19 cellular contexts compared by ENCODE assay signal in the genomic region with DNA sequence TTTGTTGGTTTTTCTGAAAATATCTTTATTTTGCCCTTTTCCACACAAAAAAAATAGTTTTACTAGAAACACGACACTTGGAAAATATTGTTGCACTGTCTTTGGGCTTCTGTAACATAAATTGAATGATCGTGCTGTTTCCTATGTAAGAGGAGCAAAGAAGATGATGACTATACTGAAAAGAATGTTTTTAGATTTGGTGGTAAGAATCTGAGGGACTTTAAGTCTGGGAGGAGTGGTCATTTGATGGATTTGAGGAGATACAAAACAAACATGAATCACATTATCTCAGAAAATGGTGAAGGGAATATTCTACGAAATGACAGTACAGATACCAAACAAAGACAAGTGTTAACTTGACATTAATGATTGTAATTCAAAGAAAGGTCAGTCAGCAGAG.
DNase-seq lines count a peak whose midpoint lies in the region; ATAC-seq, FAIRE-seq and TF ChIP-seq lines count a peak whose summit lies in the region.
"Had no signal": no experiment of that assay in that cellular context is flagged by ENCODE, and none has a peak within 500 bp of the region (broad histone marks: within the 10 kb centered on the region; RNA-seq: fewer than 3 reads in every experiment).

No MANE protein-coding gene starts in this region.

- no peak overlapping the region for H3K27ac ChIP-seq in effector memory CD4-positive, alpha-beta T cell (ENCODE audit: insufficient read depth, low read length, poor library complexity, severe bottlenecking)
- H3K27ac ChIP-seq in A673 (ENCODE audit: low read depth, low read length, poor library complexity, severe bottlenecking), result no peak overlapping the region
- H3K27ac ChIP-seq: RWPE1, SJCRH30 had no signal

- ATAC-seq in HG03439 (IDR thresholded peaks at IDR 0.05; ENCODE audit: unreplicated experiment), result no peak
- ATAC-seq: K562 had no signal

- no peaks in the 10 kb centered on the region for H3K9me3 ChIP-seq in effector memory CD4-positive, alpha-beta T cell (ENCODE audit: control insufficient read depth, low read length)
- H3K9me3 ChIP-seq in A673 (ENCODE audit: low read depth, low read length, poor library complexity, severe bottlenecking), result no peaks in the 10 kb centered on the region
- H3K9me3 ChIP-seq: SJCRH30 had no signal

- intact Hi-C loops in A673 (cut with micrococcal nuclease; ENCODE audit: unreplicated experiment), result no loop called here
- intact Hi-C loops in activated T-helper 1 cell treated with anti-CD3 and anti-CD28 coated beads, Interleukin-12 subunit alpha, Interleukin-12 subunit beta, Interleukin-2, Interleukin-4 antibody, amounts not matched to agents 30 ng/mL and 10 ng/mL and 1 ng/mL, durations not matched to agents 14 hours and 24 hours and 36 hours (cut with micrococcal nuclease), result no loop called here

- no peak overlapping the region for H3K4me3 Mint-ChIP-seq in activated T-helper 1 cell treated with anti-CD3 and anti-CD28 coated beads, Interleukin-12 subunit alpha, Interleukin-12 subunit beta, Interleukin-2, Interleukin-4 antibody, amounts not matched to agents 30 ng/mL and 10 ng/mL and 1 ng/mL, durations not matched to agents 14 hours and 24 hours and 36 hours
- H3K4me3 Mint-ChIP-seq: HFFc6 had no signal

- BruUV-seq in A673 (replicated peaks; lab: Mats Ljungman, UMichigan), result no TSS peak

- POLR2A ChIA-PET in A673 (lab: Charles Lee; ENCODE audit: low non-redundant PET), result no interaction called here

- H3K9me3 Mint-ChIP-seq in activated T-helper 1 cell treated with anti-CD3 and anti-CD28 coated beads, Interleukin-12 subunit alpha, Interleukin-12 subunit beta, Interleukin-2, Interleukin-4 antibody, amounts not matched to agents 30 ng/mL and 10 ng/mL and 1 ng/mL, durations not matched to agents 14 hours and 24 hours and 36 hours, result no peaks in the 10 kb centered on the region
- H3K9me3 Mint-ChIP-seq: HFFc6 had no signal

- H3K4me3 ChIP-seq in astrocyte of the spinal cord (ENCODE audit: low read depth, low read length) (no peak overlapping the region), A673 (ENCODE audit: low read depth, low read length, poor library complexity, severe bottlenecking) (no peak overlapping the region)
- no peak overlapping the region for H3K4me3 ChIP-seq in effector memory CD4-positive, alpha-beta T cell (ENCODE audit: insufficient read depth, low read depth, low read length, poor library complexity, severe bottlenecking)
- H3K4me3 ChIP-seq: K562, SJCRH30 had no signal

- no peaks in the 10 kb centered on the region for H3K36me3 ChIP-seq in effector memory CD4-positive, alpha-beta T cell (ENCODE audit: control insufficient read depth, insufficient read depth, low read length)
- H3K36me3 ChIP-seq in A673 (ENCODE audit: insufficient read depth, low read length, poor library complexity, severe bottlenecking), result no peaks in the 10 kb centered on the region
- H3K36me3 ChIP-seq: SJCRH30 had no signal

- no peaks in the 10 kb centered on the region for H3K27me3 Mint-ChIP-seq in activated T-helper 1 cell treated with anti-CD3 and anti-CD28 coated beads, Interleukin-12 subunit alpha, Interleukin-12 subunit beta, Interleukin-2, Interleukin-4 antibody, amounts not matched to agents 30 ng/mL and 10 ng/mL and 1 ng/mL, durations not matched to agents 14 hours and 24 hours and 36 hours (ENCODE audit: insufficient read depth)

- no peaks in the 10 kb centered on the region for H3K4me1 ChIP-seq in effector memory CD4-positive, alpha-beta T cell (ENCODE audit: control insufficient read depth, insufficient read depth, low read length, poor library complexity, severe bottlenecking)
- no peaks in the 10 kb centered on the region for H3K4me1 ChIP-seq in A673 (ENCODE audit: insufficient read depth, low read length, poor library complexity, severe bottlenecking)
- H3K4me1 ChIP-seq: SJCRH30 had no signal

- no peaks in the 10 kb centered on the region for H3K4me1 Mint-ChIP-seq in activated T-helper 1 cell treated with anti-CD3 and anti-CD28 coated beads, Interleukin-12 subunit alpha, Interleukin-12 subunit beta, Interleukin-2, Interleukin-4 antibody, amounts not matched to agents 30 ng/mL and 10 ng/mL and 1 ng/mL, durations not matched to agents 14 hours and 24 hours and 36 hours (ENCODE audit: low read depth)

- DNase-seq in D721Med (ENCODE audit: insufficient read length, low spot score), result no peak
- peak; percentile 52 for DNase-seq in M059J (ENCODE audit: low read depth)
- DNase-seq in astrocyte of the spinal cord (ENCODE audit: low read depth, low spot score), result peak; percentile 52
- peak; percentile 82 for DNase-seq in iris pigment epithelial cell (ENCODE audit: low read depth)
- DNase-seq in effector memory CD4-positive, alpha-beta T cell, result no peak
- no peak for DNase-seq in A673 (ENCODE audit: low spot score)
- DNase-seq in activated T-helper 1 cell treated with anti-CD3 and anti-CD28 coated beads, Interleukin-12 subunit alpha, Interleukin-12 subunit beta, Interleukin-2, Interleukin-4 antibody, amounts not matched to agents 30 ng/mL and 10 ng/mL and 1 ng/mL, durations not matched to agents 14 hours and 24 hours and 36 hours (ENCODE audit: low spot score), result no peak
- DNase-seq: 8988T, C1 segment of cervical spinal cord, HFFc6, NCI-H1048, NCI-H146, NCI-H2081, NCI-H510A, NCI-H774, SJCRH30 had no signal

- no peaks in the 10 kb centered on the region for H3K36me3 Mint-ChIP-seq in activated T-helper 1 cell treated with anti-CD3 and anti-CD28 coated beads, Interleukin-12 subunit alpha, Interleukin-12 subunit beta, Interleukin-2, Interleukin-4 antibody, amounts not matched to agents 30 ng/mL and 10 ng/mL and 1 ng/mL, durations not matched to agents 14 hours and 24 hours and 36 hours (ENCODE audit: low read depth)

- no peak overlapping the region for H3K27ac Mint-ChIP-seq in activated T-helper 1 cell treated with anti-CD3 and anti-CD28 coated beads, Interleukin-12 subunit alpha, Interleukin-12 subunit beta, Interleukin-2, Interleukin-4 antibody, amounts not matched to agents 30 ng/mL and 10 ng/mL and 1 ng/mL, durations not matched to agents 14 hours and 24 hours and 36 hours
- H3K27ac Mint-ChIP-seq: HFFc6 had no signal

- peak; percentile 16 for FAIRE-seq in D721Med (lab: Jason Lieb, UNC)
- FAIRE-seq: K562 had no signal

- in situ Hi-C loops in astrocyte of the spinal cord (cut with HindIII; ENCODE audit: low sequenced_read_pairs), result no loop called here

- H3K27me3 ChIP-seq in effector memory CD4-positive, alpha-beta T cell (replicated peaks; ENCODE audit: control insufficient read depth, insufficient read depth, low read length, poor library complexity, severe bottlenecking), result no peaks in the 10 kb centered on the region
- H3K27me3 ChIP-seq in A673 (replicated peaks; ENCODE audit: insufficient read depth, low read depth, low read length, poor library complexity), result no peaks in the 10 kb centered on the region
- H3K27me3 ChIP-seq: SJCRH30 had no signal

- CTCF ChIA-PET in A673 (lab: Charles Lee), result no interaction called here

- TF ChIP-seq CTCF in D721Med (IDR thresholded peaks at IDR 0.05; ENCODE audit: insufficient read depth, missing control alignments), result no peak
- no peak for TF ChIP-seq CTCF in astrocyte of the spinal cord (IDR thresholded peaks at IDR 0.05; ENCODE audit: low read depth, low read length)
- no peak for TF ChIP-seq CTCF in A673 (conservative IDR thresholded peaks at IDR 0.05; ENCODE audit: low read depth, low read length)

Comparison
In these comparisons a context has a peak if more than half of its experiments do, and no peak if none do; other contexts are left out.
1. DNase-seq: peak in M059J (single experiment), astrocyte of the spinal cord (single experiment) and iris pigment epithelial cell (single experiment); none in D721Med (single experiment), effector memory CD4-positive, alpha-beta T cell (0 of 3), A673 (single experiment) and activated T-helper 1 cell treated with anti-CD3 and anti-CD28 coated beads, Interleukin-12 subunit alpha, Interleukin-12 subunit beta, Interleukin-2, Interleukin-4 antibody, amounts not matched to agents 30 ng/mL and 10 ng/mL and 1 ng/mL, durations not matched to agents 14 hours and 24 hours and 36 hours (single experiment).